16 cellular contexts compared by ENCODE assay signal in genomic region chr17:36506249-36506826, GRCh38. TPM values are rescaled to one million over a fixed set of nuclear protein-coding genes. Genes with fewer than 3 reads are reported as not detected.
A peak's percentile ranks its signal among the peaks of the same experiment; 100 is the strongest.
DNase-seq lines count a peak whose midpoint lies in the region; ATAC-seq and TF ChIP-seq lines count a peak whose summit lies in the region.
"Had no signal": no experiment of that assay in that cellular context is flagged by ENCODE, and none has a peak within 500 bp of the region (broad histone marks: within the 10 kb centered on the region; RNA-seq: fewer than 3 reads in every experiment).

No MANE protein-coding gene starts in this region.

- H3K36me3 ChIP-seq in H7 (replicated peaks; ENCODE audit: control insufficient read depth, insufficient read depth, low read length) (peaks cover 73% of the 10 kb centered on the region), mucosa of descending colon (ENCODE audit: low read depth) (no peaks in the 10 kb centered on the region)

- CTCF ChIA-PET in activated CD8-positive, alpha-beta memory T cell treated with anti-CD3 and anti-CD28 coated beads, Interleukin-2, amount 10 ng/mL, durations not matched to agents 7 days and 5 days (lab: Charles Lee): no interaction called here

- H3K27me3 Mint-ChIP-seq in activated CD8-positive, alpha-beta memory T cell treated with anti-CD3 and anti-CD28 coated beads, Interleukin-2, amount 10 ng/mL, durations not matched to agents 7 days and 5 days: no peaks in the 10 kb centered on the region
- no peaks in the 10 kb centered on the region for H3K27me3 Mint-ChIP-seq in CD14-positive monocyte (ENCODE audit: low read depth in 3 of 3)
- H3K27me3 Mint-ChIP-seq: CD4-positive, alpha-beta T cell had no signal

- no peaks in the 10 kb centered on the region for H3K4me1 ChIP-seq in mucosa of descending colon (ENCODE audit: low read depth)
- H3K4me1 ChIP-seq: BLaER1 treated with 17β-estradiol and CSF1 and Interleukin-3, amounts not matched to agents 10 nM and 100 nM had no signal

- ATAC-seq in activated CD8-positive, alpha-beta memory T cell treated with anti-CD3 and anti-CD28 coated beads, Interleukin-2, amount 10 ng/mL, durations not matched to agents 7 days and 5 days: no peak
- ATAC-seq in mucosa of descending colon (no peak), GM18870 (IDR thresholded peaks at IDR 0.05; ENCODE audit: unreplicated experiment) (no peak)

- H3K4me1 Mint-ChIP-seq in activated CD8-positive, alpha-beta memory T cell treated with anti-CD3 and anti-CD28 coated beads, Interleukin-2, amount 10 ng/mL, durations not matched to agents 7 days and 5 days: peaks cover 4% of the 10 kb centered on the region
- H3K4me1 Mint-ChIP-seq in CD14-positive monocyte: no peaks in the 10 kb centered on the region

- no peaks in the 10 kb centered on the region for H3K9me3 ChIP-seq in mucosa of descending colon
- H3K9me3 ChIP-seq: BLaER1 treated with 17β-estradiol and CSF1 and Interleukin-3, amounts not matched to agents 10 nM and 100 nM had no signal

- TF ChIP-seq CTCF in CD14-positive monocyte (IDR thresholded peaks at IDR 0.05) (no peak), mucosa of descending colon (IDR thresholded peaks at IDR 0.05) (no peak)

- H3K9me3 Mint-ChIP-seq in activated CD8-positive, alpha-beta memory T cell treated with anti-CD3 and anti-CD28 coated beads, Interleukin-2, amount 10 ng/mL, durations not matched to agents 7 days and 5 days (ENCODE audit: low read depth): no peaks in the 10 kb centered on the region
- H3K9me3 Mint-ChIP-seq in CD14-positive monocyte: no peaks in the 10 kb centered on the region
- H3K9me3 Mint-ChIP-seq: CD4-positive, alpha-beta T cell; HFFc6 had no signal

- no peak overlapping the region for H3K4me3 Mint-ChIP-seq in activated CD8-positive, alpha-beta memory T cell treated with anti-CD3 and anti-CD28 coated beads, Interleukin-2, amount 10 ng/mL, durations not matched to agents 7 days and 5 days
- H3K4me3 Mint-ChIP-seq in CD14-positive monocyte: no peak overlapping the region
- H3K4me3 Mint-ChIP-seq: CD4-positive, alpha-beta T cell; HFFc6 had no signal

- peak; percentile 33 for DNase-seq in activated CD8-positive, alpha-beta memory T cell treated with anti-CD3 and anti-CD28 coated beads, Interleukin-2, amount 50 U/mL, for 48 hours
- no peak for DNase-seq in activated CD8-positive, alpha-beta memory T cell treated with anti-CD3 and anti-CD28 coated beads, Interleukin-2, amount 10 ng/mL, durations not matched to agents 7 days and 5 days
- DNase-seq in CD14-positive monocyte (ENCODE audit: low spot score) (peak; percentile 12), H7 (peak; percentile 23), islet precursor cell (peak; percentile 41), mucosa of descending colon (no peak), glomerular visceral epithelial cell (ENCODE audit: extremely low spot score) (no peak)
- DNase-seq: ACHN; CD4-positive, alpha-beta T cell; DMS153; DMS79 treated with DMSO at 0.1 percent for 48 hours; EL; HCEC 1CT; HFFc6 had no signal

- intact Hi-C loops in CD14-positive monocyte (cut with micrococcal nuclease) (no loop called here), mucosa of descending colon (cut with DNase I, micrococcal nuclease) (no loop called here)

- peaks cover 25% of the 10 kb centered on the region for H3K36me3 Mint-ChIP-seq in activated CD8-positive, alpha-beta memory T cell treated with anti-CD3 and anti-CD28 coated beads, Interleukin-2, amount 10 ng/mL, durations not matched to agents 7 days and 5 days
- H3K36me3 Mint-ChIP-seq in CD14-positive monocyte: peaks cover 64 to 81% of the 10 kb centered on the region in 2 donors

- no peak overlapping the region for H3K27ac Mint-ChIP-seq in activated CD8-positive, alpha-beta memory T cell treated with anti-CD3 and anti-CD28 coated beads, Interleukin-2, amount 10 ng/mL, durations not matched to agents 7 days and 5 days
- H3K27ac Mint-ChIP-seq in CD14-positive monocyte: no peak overlapping the region
- H3K27ac Mint-ChIP-seq: CD4-positive, alpha-beta T cell; HFFc6 had no signal

- no peaks in the 10 kb centered on the region for H3K27me3 ChIP-seq in H7 (ENCODE audit: control insufficient read depth, insufficient read depth, low read length)
- H3K27me3 ChIP-seq: BLaER1 treated with 17β-estradiol and CSF1 and Interleukin-3, amounts not matched to agents 10 nM and 100 nM had no signal

- H3K4me3 ChIP-seq in H7 (ENCODE audit: insufficient read depth, low read depth, low read length): no peak overlapping the region
- H3K4me3 ChIP-seq in mucosa of descending colon: no peak overlapping the region
- H3K4me3 ChIP-seq: BLaER1 treated with 17β-estradiol and CSF1 and Interleukin-3, amounts not matched to agents 10 nM and 100 nM had no signal

RNA-seq across cellular contexts. Expression of gene ZNHIT3, which starts 19.9 kb away (rescaled TPM):
- 10 to 100 TPM; 34.3 to 45.8 TPM for total RNA-seq in activated CD8-positive, alpha-beta memory T cell treated with anti-CD3 and anti-CD28 coated beads, Interleukin-2, amount 10 ng/mL, durations not matched to agents 7 days and 5 days
- 10 to 100 TPM; 63.5 to 70.4 TPM for polyA plus RNA-seq in CD14-positive monocyte
- total RNA-seq in H7 (2014; rRNA removed; shearing (Covaris generic)): 81.8 and 85.4 TPM in 2 replicates
- total RNA-seq in mucosa of descending colon: 10 to 100 TPM; 19.8 to 28.0 (median 21.2) TPM

RNA-seq across cellular contexts. Expression of gene MYO19, which starts 28.3 kb away (rescaled TPM):
- total RNA-seq in activated CD8-positive, alpha-beta memory T cell treated with anti-CD3 and anti-CD28 coated beads, Interleukin-2, amount 10 ng/mL, durations not matched to agents 7 days and 5 days: 100 to 1,000 TPM; 140 to 161 TPM
- polyA plus RNA-seq in CD14-positive monocyte: 1 to 10 TPM; 1.2 to 1.9 TPM
- total RNA-seq in H7 (2014; rRNA removed; shearing (Covaris generic)): 146 TPM in 2 replicates
- total RNA-seq in mucosa of descending colon: 100 to 1,000 TPM in 1 of 3 donors, 10 to 100 TPM in 2; 67.5 to 103 (median 93.4) TPM

RNA-seq across cellular contexts. Expression of gene PIGW, which starts 28.4 kb away (rescaled TPM):
- total RNA-seq in activated CD8-positive, alpha-beta memory T cell treated with anti-CD3 and anti-CD28 coated beads, Interleukin-2, amount 10 ng/mL, durations not matched to agents 7 days and 5 days: 10 to 100 TPM in 1 of 2 experiments, 1 to 10 TPM in 1; 9.6 to 17.4 TPM
- polyA plus RNA-seq in CD14-positive monocyte: 1 to 10 TPM; 3.1 to 5.9 TPM
- total RNA-seq in H7 (2014; rRNA removed; shearing (Covaris generic)): 9.6 and 10.7 TPM in 2 replicates
- 10 to 100 TPM in 1 of 3 donors, 1 to 10 TPM in 2; 4.6 to 10.2 (median 7.0) TPM for total RNA-seq in mucosa of descending colon

RNA-seq across cellular contexts. Expression of gene GGNBP2, which starts 38.4 kb away (rescaled TPM):
- total RNA-seq in activated CD8-positive, alpha-beta memory T cell treated with anti-CD3 and anti-CD28 coated beads, Interleukin-2, amount 10 ng/mL, durations not matched to agents 7 days and 5 days: 100 to 1,000 TPM in 1 of 2 experiments, 10 to 100 TPM in 1; 96.5 to 113 TPM
- polyA plus RNA-seq in CD14-positive monocyte: 10 to 100 TPM; 22.3 to 31.5 TPM
- 27.6 and 35.7 TPM in 2 replicates for total RNA-seq in H7 (2014; rRNA removed; shearing (Covaris generic))
- total RNA-seq in mucosa of descending colon: 10 to 100 TPM; 80.4 to 93.4 (median 90.7) TPM

Comparison
In these comparisons a context has a peak if more than half of its experiments do, and no peak if none do; other contexts are left out.
1. DNase-seq: peak in activated CD8-positive, alpha-beta memory T cell treated with anti-CD3 and anti-CD28 coated beads, Interleukin-2, amount 50 U/mL, for 48 hours (single experiment), CD14-positive monocyte (single experiment), H7 (single experiment) and islet precursor cell (single experiment); none in activated CD8-positive, alpha-beta memory T cell treated with anti-CD3 and anti-CD28 coated beads, Interleukin-2, amount 10 ng/mL, durations not matched to agents 7 days and 5 days (single experiment), mucosa of descending colon (0 of 3) and glomerular visceral epithelial cell (single experiment).